In the genomic region with DNA sequence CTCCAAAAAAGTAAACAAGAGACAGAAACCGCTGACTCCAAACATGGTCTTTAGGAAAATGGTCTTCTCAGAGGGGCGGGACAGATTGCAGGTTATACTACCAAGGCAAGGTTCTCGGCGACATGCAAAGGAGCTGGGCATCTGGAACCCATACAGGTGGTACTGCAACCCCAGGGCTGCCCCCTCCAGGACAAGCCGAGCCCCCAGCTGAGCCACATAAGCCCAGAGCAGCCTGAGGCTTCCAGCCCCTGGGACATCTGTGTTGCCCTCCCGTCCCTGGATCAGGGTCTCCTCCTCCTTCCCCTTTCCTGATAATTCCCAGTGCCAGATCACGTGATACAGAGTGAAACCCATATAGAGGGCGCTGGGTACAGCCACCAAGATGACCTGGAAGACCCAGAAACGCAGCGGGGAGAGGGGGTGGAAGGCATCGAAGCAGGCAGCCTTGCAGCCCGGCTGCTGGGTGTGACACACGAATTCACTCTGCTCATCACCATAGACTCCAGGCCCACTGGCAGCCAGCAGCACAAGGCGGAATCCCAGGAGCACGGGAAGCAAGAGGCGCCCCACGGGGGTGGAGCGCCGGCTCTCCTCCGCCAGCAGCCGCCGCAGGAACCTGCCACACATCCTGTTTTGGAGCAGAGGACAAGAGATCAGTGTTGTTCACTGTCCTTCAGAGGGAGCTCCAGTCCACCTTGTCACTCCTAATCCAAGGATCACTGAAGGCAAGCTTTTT, we compare ENCODE assay signal across 1 cellular context.
TF ChIP-seq lines count a peak whose summit lies in the region.

A gene with protein sequence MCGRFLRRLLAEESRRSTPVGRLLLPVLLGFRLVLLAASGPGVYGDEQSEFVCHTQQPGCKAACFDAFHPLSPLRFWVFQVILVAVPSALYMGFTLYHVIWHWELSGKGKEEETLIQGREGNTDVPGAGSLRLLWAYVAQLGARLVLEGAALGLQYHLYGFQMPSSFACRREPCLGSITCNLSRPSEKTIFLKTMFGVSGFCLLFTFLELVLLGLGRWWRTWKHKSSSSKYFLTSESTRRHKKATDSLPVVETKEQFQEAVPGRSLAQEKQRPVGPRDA (minus strand): TSS at position 627 of the 736 bp plus-strand sequence. CDS start 0 bp downstream, at position 627.

TF ChIP-seq in HepG2, 621 proteins besides CTCF, POLR2A, EP300 and RAD21 (continued from another document and continues in another):
- TF ChIP-seq, protein P1, sequence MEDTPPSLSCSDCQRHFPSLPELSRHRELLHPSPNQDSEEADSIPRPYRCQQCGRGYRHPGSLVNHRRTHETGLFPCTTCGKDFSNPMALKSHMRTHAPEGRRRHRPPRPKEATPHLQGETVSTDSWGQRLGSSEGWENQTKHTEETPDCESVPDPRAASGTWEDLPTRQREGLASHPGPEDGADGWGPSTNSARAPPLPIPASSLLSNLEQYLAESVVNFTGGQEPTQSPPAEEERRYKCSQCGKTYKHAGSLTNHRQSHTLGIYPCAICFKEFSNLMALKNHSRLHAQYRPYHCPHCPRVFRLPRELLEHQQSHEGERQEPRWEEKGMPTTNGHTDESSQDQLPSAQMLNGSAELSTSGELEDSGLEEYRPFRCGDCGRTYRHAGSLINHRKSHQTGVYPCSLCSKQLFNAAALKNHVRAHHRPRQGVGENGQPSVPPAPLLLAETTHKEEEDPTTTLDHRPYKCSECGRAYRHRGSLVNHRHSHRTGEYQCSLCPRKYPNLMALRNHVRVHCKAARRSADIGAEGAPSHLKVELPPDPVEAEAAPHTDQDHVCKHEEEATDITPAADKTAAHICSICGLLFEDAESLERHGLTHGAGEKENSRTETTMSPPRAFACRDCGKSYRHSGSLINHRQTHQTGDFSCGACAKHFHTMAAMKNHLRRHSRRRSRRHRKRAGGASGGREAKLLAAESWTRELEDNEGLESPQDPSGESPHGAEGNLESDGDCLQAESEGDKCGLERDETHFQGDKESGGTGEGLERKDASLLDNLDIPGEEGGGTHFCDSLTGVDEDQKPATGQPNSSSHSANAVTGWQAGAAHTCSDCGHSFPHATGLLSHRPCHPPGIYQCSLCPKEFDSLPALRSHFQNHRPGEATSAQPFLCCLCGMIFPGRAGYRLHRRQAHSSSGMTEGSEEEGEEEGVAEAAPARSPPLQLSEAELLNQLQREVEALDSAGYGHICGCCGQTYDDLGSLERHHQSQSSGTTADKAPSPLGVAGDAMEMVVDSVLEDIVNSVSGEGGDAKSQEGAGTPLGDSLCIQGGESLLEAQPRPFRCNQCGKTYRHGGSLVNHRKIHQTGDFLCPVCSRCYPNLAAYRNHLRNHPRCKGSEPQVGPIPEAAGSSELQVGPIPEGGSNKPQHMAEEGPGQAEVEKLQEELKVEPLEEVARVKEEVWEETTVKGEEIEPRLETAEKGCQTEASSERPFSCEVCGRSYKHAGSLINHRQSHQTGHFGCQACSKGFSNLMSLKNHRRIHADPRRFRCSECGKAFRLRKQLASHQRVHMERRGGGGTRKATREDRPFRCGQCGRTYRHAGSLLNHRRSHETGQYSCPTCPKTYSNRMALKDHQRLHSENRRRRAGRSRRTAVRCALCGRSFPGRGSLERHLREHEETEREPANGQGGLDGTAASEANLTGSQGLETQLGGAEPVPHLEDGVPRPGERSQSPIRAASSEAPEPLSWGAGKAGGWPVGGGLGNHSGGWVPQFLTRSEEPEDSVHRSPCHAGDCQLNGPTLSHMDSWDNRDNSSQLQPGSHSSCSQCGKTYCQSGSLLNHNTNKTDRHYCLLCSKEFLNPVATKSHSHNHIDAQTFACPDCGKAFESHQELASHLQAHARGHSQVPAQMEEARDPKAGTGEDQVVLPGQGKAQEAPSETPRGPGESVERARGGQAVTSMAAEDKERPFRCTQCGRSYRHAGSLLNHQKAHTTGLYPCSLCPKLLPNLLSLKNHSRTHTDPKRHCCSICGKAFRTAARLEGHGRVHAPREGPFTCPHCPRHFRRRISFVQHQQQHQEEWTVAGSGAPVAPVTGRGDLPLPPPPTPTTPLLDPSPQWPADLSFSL (CRISPR knock-in tag; IDR thresholded peaks at IDR 0.05), result no peak
- no peak for TF ChIP-seq PAWR (CRISPR knock-in tag; IDR thresholded peaks at IDR 0.05; ENCODE audit: borderline replicate concordance)
- TF ChIP-seq HOXD1 (CRISPR knock-in tag; IDR thresholded peaks at IDR 0.05), result no peak
- TF ChIP-seq ZC3H13 (CRISPR knock-in tag; IDR thresholded peaks at IDR 0.05), result no peak
- TF ChIP-seq ATAD3A (CRISPR knock-in tag; IDR thresholded peaks at IDR 0.05), result no peak
- no peak for TF ChIP-seq ARHGAP35 (CRISPR knock-in tag; IDR thresholded peaks at IDR 0.05; ENCODE audit: borderline replicate concordance)
- TF ChIP-seq, protein P2, sequence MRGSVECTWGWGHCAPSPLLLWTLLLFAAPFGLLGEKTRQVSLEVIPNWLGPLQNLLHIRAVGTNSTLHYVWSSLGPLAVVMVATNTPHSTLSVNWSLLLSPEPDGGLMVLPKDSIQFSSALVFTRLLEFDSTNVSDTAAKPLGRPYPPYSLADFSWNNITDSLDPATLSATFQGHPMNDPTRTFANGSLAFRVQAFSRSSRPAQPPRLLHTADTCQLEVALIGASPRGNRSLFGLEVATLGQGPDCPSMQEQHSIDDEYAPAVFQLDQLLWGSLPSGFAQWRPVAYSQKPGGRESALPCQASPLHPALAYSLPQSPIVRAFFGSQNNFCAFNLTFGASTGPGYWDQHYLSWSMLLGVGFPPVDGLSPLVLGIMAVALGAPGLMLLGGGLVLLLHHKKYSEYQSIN (CRISPR knock-in tag; IDR thresholded peaks at IDR 0.05; ENCODE audit: borderline replicate concordance), result no peak
- TF ChIP-seq CBX5 (CRISPR knock-in tag; IDR thresholded peaks at IDR 0.05; ENCODE audit: borderline replicate concordance), result no peak
- TF ChIP-seq, protein P3, sequence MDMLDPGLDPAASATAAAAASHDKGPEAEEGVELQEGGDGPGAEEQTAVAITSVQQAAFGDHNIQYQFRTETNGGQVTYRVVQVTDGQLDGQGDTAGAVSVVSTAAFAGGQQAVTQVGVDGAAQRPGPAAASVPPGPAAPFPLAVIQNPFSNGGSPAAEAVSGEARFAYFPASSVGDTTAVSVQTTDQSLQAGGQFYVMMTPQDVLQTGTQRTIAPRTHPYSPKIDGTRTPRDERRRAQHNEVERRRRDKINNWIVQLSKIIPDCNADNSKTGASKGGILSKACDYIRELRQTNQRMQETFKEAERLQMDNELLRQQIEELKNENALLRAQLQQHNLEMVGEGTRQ (IDR thresholded peaks at IDR 0.05; ENCODE audit: low read depth, low read length), result peak; percentile 67
- TF ChIP-seq, protein P3 (CRISPR knock-in tag; IDR thresholded peaks at IDR 0.05; ENCODE audit: borderline replicate concordance), result peak; percentile 84; the same call in 1 of the 2 replicates
- TF ChIP-seq GATAD2A (CRISPR knock-in tag; IDR thresholded peaks at IDR 0.05), result no peak; the same call in 1 of the 2 replicates
- no peak for TF ChIP-seq REXO4 (CRISPR knock-in tag; IDR thresholded peaks at IDR 0.05; ENCODE audit: borderline replicate concordance)
- TF ChIP-seq, protein P4, sequence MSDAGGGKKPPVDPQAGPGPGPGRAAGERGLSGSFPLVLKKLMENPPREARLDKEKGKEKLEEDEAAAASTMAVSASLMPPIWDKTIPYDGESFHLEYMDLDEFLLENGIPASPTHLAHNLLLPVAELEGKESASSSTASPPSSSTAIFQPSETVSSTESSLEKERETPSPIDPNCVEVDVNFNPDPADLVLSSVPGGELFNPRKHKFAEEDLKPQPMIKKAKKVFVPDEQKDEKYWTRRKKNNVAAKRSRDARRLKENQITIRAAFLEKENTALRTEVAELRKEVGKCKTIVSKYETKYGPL (CRISPR knock-in tag; IDR thresholded peaks at IDR 0.05), result no peak
- peak; percentile 66 for TF ChIP-seq POLR2G (IDR thresholded peaks at IDR 0.05; ENCODE audit: low read depth, low read length)
- TF ChIP-seq EZH2 (conservative IDR thresholded peaks at IDR 0.05; ENCODE audit: low read depth, low read length), result no peak
- no peak for TF ChIP-seq MAF1 (CRISPR knock-in tag; IDR thresholded peaks at IDR 0.05; ENCODE audit: borderline replicate concordance)
- no peak for TF ChIP-seq ZNF17 (CRISPR knock-in tag; IDR thresholded peaks at IDR 0.05)
- no peak for TF ChIP-seq ZNF468 (CRISPR knock-in tag; IDR thresholded peaks at IDR 0.05)
- no peak for TF ChIP-seq ZNF788 (CRISPR knock-in tag; IDR thresholded peaks at IDR 0.05; ENCODE audit: borderline replicate concordance)
- TF ChIP-seq, protein P5, sequence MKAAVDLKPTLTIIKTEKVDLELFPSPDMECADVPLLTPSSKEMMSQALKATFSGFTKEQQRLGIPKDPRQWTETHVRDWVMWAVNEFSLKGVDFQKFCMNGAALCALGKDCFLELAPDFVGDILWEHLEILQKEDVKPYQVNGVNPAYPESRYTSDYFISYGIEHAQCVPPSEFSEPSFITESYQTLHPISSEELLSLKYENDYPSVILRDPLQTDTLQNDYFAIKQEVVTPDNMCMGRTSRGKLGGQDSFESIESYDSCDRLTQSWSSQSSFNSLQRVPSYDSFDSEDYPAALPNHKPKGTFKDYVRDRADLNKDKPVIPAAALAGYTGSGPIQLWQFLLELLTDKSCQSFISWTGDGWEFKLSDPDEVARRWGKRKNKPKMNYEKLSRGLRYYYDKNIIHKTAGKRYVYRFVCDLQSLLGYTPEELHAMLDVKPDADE (CRISPR knock-in tag; IDR thresholded peaks at IDR 0.05), result no peak
- no peak for TF ChIP-seq JARID2 (CRISPR knock-in tag; IDR thresholded peaks at IDR 0.05; ENCODE audit: insufficient replicate concordance)
- TF ChIP-seq, protein P6, sequence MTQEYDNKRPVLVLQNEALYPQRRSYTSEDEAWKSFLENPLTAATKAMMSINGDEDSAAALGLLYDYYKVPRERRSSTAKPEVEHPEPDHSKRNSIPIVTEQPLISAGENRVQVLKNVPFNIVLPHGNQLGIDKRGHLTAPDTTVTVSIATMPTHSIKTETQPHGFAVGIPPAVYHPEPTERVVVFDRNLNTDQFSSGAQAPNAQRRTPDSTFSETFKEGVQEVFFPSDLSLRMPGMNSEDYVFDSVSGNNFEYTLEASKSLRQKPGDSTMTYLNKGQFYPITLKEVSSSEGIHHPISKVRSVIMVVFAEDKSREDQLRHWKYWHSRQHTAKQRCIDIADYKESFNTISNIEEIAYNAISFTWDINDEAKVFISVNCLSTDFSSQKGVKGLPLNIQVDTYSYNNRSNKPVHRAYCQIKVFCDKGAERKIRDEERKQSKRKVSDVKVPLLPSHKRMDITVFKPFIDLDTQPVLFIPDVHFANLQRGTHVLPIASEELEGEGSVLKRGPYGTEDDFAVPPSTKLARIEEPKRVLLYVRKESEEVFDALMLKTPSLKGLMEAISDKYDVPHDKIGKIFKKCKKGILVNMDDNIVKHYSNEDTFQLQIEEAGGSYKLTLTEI (CRISPR knock-in tag; conservative IDR thresholded peaks at IDR 0.05), result no peak
- no peak for TF ChIP-seq ZZZ3 (CRISPR knock-in tag; IDR thresholded peaks at IDR 0.05; ENCODE audit: borderline replicate concordance)
- TF ChIP-seq, protein P7, sequence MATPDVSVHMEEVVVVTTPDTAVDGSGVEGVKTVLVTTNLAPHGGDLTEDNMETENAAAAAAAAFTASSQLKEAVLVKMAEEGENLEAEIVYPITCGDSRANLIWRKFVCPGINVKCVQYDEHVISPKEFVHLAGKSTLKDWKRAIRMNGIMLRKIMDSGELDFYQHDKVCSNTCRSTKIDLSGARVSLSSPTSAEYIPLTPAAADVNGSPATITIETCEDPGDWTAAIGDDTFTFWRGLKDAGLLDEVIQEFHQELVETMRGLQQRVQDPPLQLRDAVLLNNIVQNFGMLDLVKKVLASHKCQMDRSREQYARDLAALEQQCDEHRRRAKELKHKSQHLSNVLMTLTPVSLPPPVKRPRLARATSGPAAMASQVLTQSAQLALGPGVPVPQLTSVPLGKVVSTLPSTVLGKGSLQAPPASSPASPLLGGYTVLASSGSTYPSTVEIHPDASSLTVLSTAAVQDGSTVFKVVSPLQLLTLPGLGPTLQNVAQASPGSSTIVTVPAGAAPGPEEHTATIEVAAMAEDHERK (CRISPR knock-in tag; IDR thresholded peaks at IDR 0.05; ENCODE audit: low read depth), result no peak
- TF ChIP-seq KLF11 (CRISPR knock-in tag; IDR thresholded peaks at IDR 0.05), result no peak
- TF ChIP-seq, protein P8, sequence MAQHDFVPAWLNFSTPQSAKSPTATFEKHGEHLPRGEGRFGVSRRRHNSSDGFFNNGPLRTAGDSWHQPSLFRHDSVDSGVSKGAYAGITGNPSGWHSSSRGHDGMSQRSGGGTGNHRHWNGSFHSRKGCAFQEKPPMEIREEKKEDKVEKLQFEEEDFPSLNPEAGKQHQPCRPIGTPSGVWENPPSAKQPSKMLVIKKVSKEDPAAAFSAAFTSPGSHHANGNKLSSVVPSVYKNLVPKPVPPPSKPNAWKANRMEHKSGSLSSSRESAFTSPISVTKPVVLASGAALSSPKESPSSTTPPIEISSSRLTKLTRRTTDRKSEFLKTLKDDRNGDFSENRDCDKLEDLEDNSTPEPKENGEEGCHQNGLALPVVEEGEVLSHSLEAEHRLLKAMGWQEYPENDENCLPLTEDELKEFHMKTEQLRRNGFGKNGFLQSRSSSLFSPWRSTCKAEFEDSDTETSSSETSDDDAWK (CRISPR knock-in tag; IDR thresholded peaks at IDR 0.05), result no peak
- no peak for TF ChIP-seq MATR3 (CRISPR knock-in tag; IDR thresholded peaks at IDR 0.05)
- TF ChIP-seq PRPF4 (IDR thresholded peaks at IDR 0.05; ENCODE audit: low read depth, low read length, poor library complexity, severe bottlenecking), result no peak
- TF ChIP-seq, protein P9, sequence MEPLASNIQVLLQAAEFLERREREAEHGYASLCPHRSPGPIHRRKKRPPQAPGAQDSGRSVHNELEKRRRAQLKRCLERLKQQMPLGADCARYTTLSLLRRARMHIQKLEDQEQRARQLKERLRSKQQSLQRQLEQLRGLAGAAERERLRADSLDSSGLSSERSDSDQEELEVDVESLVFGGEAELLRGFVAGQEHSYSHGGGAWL (CRISPR knock-in tag; IDR thresholded peaks at IDR 0.05), result no peak
- TF ChIP-seq, protein P10, sequence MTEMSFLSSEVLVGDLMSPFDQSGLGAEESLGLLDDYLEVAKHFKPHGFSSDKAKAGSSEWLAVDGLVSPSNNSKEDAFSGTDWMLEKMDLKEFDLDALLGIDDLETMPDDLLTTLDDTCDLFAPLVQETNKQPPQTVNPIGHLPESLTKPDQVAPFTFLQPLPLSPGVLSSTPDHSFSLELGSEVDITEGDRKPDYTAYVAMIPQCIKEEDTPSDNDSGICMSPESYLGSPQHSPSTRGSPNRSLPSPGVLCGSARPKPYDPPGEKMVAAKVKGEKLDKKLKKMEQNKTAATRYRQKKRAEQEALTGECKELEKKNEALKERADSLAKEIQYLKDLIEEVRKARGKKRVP (CRISPR knock-in tag; IDR thresholded peaks at IDR 0.05), result no peak
- TF ChIP-seq ZNF234 (CRISPR knock-in tag; conservative IDR thresholded peaks at IDR 0.05), result no peak
- no peak for TF ChIP-seq TOE1 (CRISPR knock-in tag; IDR thresholded peaks at IDR 0.05)
- TF ChIP-seq CREB1 (IDR thresholded peaks at IDR 0.05), result no peak
- no peak for TF ChIP-seq CREB1 (CRISPR knock-in tag; IDR thresholded peaks at IDR 0.05)
- no peak for TF ChIP-seq REPIN1 (CRISPR knock-in tag; IDR thresholded peaks at IDR 0.05; ENCODE audit: borderline replicate concordance, low read depth)
- TF ChIP-seq CHD4 (IDR thresholded peaks at IDR 0.05; ENCODE audit: borderline replicate concordance, low read length), result no peak
- TF ChIP-seq CC2D1A (CRISPR knock-in tag; IDR thresholded peaks at IDR 0.05), result no peak
- no peak for TF ChIP-seq BRD4 (CRISPR knock-in tag; IDR thresholded peaks at IDR 0.05)
- peak; percentile 57 for TF ChIP-seq XRCC5 (optimal IDR thresholded peaks at IDR 0.05; ENCODE audit: low read length)
- TF ChIP-seq ZNF224 (CRISPR knock-in tag; IDR thresholded peaks at IDR 0.05), result no peak
- TF ChIP-seq ZNF282 (IDR thresholded peaks at IDR 0.05; ENCODE audit: partially characterized antibody), result no peak
